In genomic region chr17:27519550-27519949, GRCh38 we compare ENCODE assay signal across 12 cellular contexts.
DNase-seq lines count a peak whose midpoint lies in the region; ATAC-seq and TF ChIP-seq lines count a peak whose summit lies in the region.
"Had no signal": no experiment of that assay in that cellular context is flagged by ENCODE, and none has a peak within 500 bp of the region (broad histone marks: within the 10 kb centered on the region; RNA-seq: fewer than 3 reads in every experiment).

No MANE protein-coding gene starts in this region.

- TF ChIP-seq CTCF in neural progenitor cell (IDR thresholded peaks at IDR 0.05): no peak
- TF ChIP-seq CTCF in adrenal gland (IDR thresholded peaks at IDR 0.05): no peak
- TF ChIP-seq CTCF in coronary artery (IDR thresholded peaks at IDR 0.05): no peak

- H3K27ac Mint-ChIP-seq in neural progenitor cell: peak overlapping the region; percentile 59

- DNase-seq in neural progenitor cell (ENCODE audit: low spot score) (no peak), NCI-H510A (lab: John Stamatoyannopoulos, UW) (no peak), adrenal gland (no peak), coronary artery (ENCODE audit: low spot score) (no peak), NCI-H1436 (lab: John Stamatoyannopoulos, UW) (no peak)
- DNase-seq: amniotic stem cell; CD4-positive, alpha-beta memory T cell; lower lobe of right lung; ovary had no signal

- no peaks in the 10 kb centered on the region for H3K36me3 ChIP-seq in neural progenitor cell
- H3K36me3 ChIP-seq in adrenal gland (replicated peaks in 1 of 2): no peaks in the 10 kb centered on the region
- H3K36me3 ChIP-seq: lower lobe of right lung, ovary had no signal

- peaks cover 5% of the 10 kb centered on the region for H3K27me3 Mint-ChIP-seq in neural progenitor cell (ENCODE audit: insufficient read depth, low read depth)
- H3K27me3 Mint-ChIP-seq: CD4-positive, alpha-beta memory T cell had no signal

- H3K4me1 ChIP-seq in neural progenitor cell (peaks cover 50% of the 10 kb centered on the region), adrenal gland (replicated peaks in 1 of 2) (peaks cover 0 to 14% of the 10 kb centered on the region in 2 donors)

- H3K4me2 ChIP-seq in neural progenitor cell: peak overlapping the region; percentile 56

- ATAC-seq in GM18520 (IDR thresholded peaks at IDR 0.05; ENCODE audit: unreplicated experiment) (peak; percentile 63), GM21529 (IDR thresholded peaks at IDR 0.05; ENCODE audit: unreplicated experiment) (peak; percentile 52), HG03460 (IDR thresholded peaks at IDR 0.05; ENCODE audit: unreplicated experiment) (peak; percentile 63)
- ATAC-seq: lower lobe of right lung had no signal

- TF ChIP-seq POLR2A in adrenal gland (IDR thresholded peaks at IDR 0.05): no peak

- peaks cover 74% of the 10 kb centered on the region for H3K79me2 ChIP-seq in neural progenitor cell (ENCODE audit: low read depth)

- H3K9ac ChIP-seq in neural progenitor cell: no peak overlapping the region

- intact Hi-C loops in adrenal gland (cut with DNase I): no loop called here

- H3F3A ChIP-seq in neural progenitor cell (ENCODE audit: low read depth): peaks cover 5% of the 10 kb centered on the region

- H3K27me3 ChIP-seq in neural progenitor cell: no peaks in the 10 kb centered on the region
- H3K27me3 ChIP-seq in adrenal gland: no peaks in the 10 kb centered on the region
- H3K27me3 ChIP-seq: ovary had no signal

- peaks cover 41% of the 10 kb centered on the region for H3K4me1 Mint-ChIP-seq in neural progenitor cell

- no peak overlapping the region for H2AFZ ChIP-seq in neural progenitor cell (replicated peaks)

- H3K9me3 Mint-ChIP-seq in neural progenitor cell: no peaks in the 10 kb centered on the region
- H3K9me3 Mint-ChIP-seq: CD4-positive, alpha-beta memory T cell had no signal

- 83 to 95% (median 89%) methylated on average over 4 of the region's 4 CpGs for WGBS in adrenal gland, 4 donors

- peak overlapping the region; percentile 60 for H3K4me3 Mint-ChIP-seq in neural progenitor cell
- H3K4me3 Mint-ChIP-seq: CD4-positive, alpha-beta memory T cell had no signal

- peaks cover 28% of the 10 kb centered on the region for H4K20me1 ChIP-seq in neural progenitor cell (ENCODE audit: low read depth)

- H3K36me3 Mint-ChIP-seq in neural progenitor cell: no peaks in the 10 kb centered on the region
- H3K36me3 Mint-ChIP-seq: CD4-positive, alpha-beta memory T cell had no signal

- H3K27ac ChIP-seq in neural progenitor cell (no peak overlapping the region), adrenal gland (no peak overlapping the region), coronary artery (no peak overlapping the region)
- H3K27ac ChIP-seq: lower lobe of right lung, ovary had no signal

- H3K4me3 ChIP-seq in neural progenitor cell (no peak overlapping the region), adrenal gland (no peak overlapping the region), coronary artery (no peak overlapping the region)
- H3K4me3 ChIP-seq: lower lobe of right lung, ovary had no signal

- H3K9me3 ChIP-seq in neural progenitor cell (ENCODE audit: low read depth): no peaks in the 10 kb centered on the region
- H3K9me3 ChIP-seq in adrenal gland (replicated peaks in 1 of 3): no peaks in the 10 kb centered on the region
- H3K9me3 ChIP-seq: lower lobe of right lung, ovary had no signal
